Comparison of ENCODE assay signal across 1 cellular context in the genomic region with DNA sequence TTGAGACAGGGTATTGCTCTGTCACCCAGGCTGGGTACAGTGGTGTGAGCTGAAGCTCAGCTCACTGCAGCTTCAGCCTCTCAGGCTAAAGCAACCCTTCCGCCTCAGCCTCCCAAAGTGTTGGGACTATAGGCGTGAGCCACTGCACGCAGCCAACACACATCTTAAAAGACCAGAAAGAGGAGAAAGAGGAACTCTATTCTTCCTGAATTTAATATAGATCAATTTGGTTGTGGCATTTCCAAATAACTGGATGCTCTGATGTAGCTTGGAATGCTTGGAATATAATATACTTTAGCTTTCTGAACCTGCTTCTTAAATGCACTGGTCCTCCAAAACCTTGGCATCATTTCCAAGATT.
TF ChIP-seq lines count a peak whose summit lies in the region.

No MANE protein-coding gene starts in this region.

TF ChIP-seq in HEK293T, 16 proteins besides CTCF, POLR2A, EP300 and RAD21 (continued from another document):
- TF ChIP-seq, protein P1, sequence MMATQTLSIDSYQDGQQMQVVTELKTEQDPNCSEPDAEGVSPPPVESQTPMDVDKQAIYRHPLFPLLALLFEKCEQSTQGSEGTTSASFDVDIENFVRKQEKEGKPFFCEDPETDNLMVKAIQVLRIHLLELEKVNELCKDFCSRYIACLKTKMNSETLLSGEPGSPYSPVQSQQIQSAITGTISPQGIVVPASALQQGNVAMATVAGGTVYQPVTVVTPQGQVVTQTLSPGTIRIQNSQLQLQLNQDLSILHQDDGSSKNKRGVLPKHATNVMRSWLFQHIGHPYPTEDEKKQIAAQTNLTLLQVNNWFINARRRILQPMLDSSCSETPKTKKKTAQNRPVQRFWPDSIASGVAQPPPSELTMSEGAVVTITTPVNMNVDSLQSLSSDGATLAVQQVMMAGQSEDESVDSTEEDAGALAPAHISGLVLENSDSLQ (IDR thresholded peaks at IDR 0.05): no peak
- TF ChIP-seq SUZ12 (IDR thresholded peaks at IDR 0.05): no peak
- TF ChIP-seq NFRKB (IDR thresholded peaks at IDR 0.05): no peak
- no peak for TF ChIP-seq HDGF (IDR thresholded peaks at IDR 0.05; ENCODE audit: borderline replicate concordance)
